1 cellular context compared by ENCODE assay signal in the genomic region with DNA sequence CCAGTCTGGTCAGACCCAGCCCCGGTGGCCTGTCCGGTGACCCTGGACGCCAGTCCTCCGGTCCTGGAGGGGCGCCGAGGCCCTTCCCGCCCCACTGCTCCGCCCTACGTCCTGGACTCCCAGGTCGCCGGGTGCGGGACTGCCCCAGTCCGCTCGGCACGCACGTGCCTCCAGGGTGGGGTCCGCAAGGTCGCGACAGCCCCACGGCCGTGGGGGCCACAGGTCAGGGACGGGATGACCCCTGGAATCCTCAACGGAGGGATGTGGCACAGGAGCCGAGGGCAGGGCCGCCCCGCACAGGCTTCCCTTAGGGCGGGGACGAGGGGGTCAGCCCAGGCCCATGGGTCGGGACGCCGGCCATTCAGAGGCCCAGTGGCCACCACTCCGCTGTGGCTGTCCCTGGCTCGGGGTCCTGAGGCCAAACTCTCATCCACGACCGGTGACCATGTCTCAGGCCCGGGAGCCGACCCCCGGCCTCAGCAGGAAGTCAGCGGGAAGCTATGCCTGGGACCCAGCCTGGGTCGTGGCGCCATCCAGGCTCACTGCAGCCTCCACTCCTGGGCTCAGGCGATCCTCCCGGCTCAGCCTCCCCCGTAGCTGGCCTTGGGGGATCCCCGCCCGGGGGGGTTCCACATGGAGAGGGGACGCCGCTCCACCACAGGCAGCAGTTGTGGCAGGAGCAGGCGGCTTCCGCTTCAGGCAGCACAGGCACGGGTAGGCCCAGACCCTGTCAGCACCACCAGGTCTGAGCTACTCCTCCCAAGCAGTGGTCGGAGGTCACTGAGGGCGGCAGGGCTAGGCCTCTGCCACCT.
TF ChIP-seq lines count a peak whose summit lies in the region.

No MANE protein-coding gene starts in this region.

TF ChIP-seq in K562, 482 proteins besides CTCF, POLR2A, EP300 and RAD21:
- peak; percentile 70 for TF ChIP-seq POLR2G (IDR thresholded peaks at IDR 0.05; ENCODE audit: low read depth, low read length)
- TF ChIP-seq RBM22 (IDR thresholded peaks at IDR 0.05; ENCODE audit: low read depth, low read length, poor library complexity, severe bottlenecking): peak; percentile 17
- TF ChIP-seq CCNT2 (IDR thresholded peaks at IDR 0.05; ENCODE audit: borderline replicate concordance, extremely low read depth, insufficient read length, low read depth, low read length): peak; percentile 9
- peak; percentile 68; the same call in 1 of the 2 replicates for TF ChIP-seq ZBTB33 (CRISPR knock-in tag; IDR thresholded peaks at IDR 0.05)
- TF ChIP-seq FIP1L1 (IDR thresholded peaks at IDR 0.05; ENCODE audit: low read depth, low read length, poor library complexity, severe bottlenecking): peak; percentile 49
- TF ChIP-seq ZNF785 (CRISPR knock-in tag; IDR thresholded peaks at IDR 0.05): no peak
TF ChIP-seq in K562: peak in this region for 5.
